20 cellular contexts compared by ENCODE assay signal in the genomic region with DNA sequence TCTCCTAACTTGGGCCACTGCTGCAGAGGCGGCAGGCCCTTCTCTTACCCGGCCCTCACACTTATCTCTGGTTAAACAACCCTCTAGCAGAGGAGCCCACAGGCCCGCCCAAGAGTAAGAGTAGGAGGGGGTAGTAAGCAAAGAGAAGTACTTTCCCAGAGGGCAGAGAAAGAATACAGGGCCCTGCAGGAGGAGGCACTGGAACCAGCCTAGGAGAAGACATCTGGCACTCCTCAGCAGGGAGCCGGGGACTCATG. TPM values are rescaled to one million over a fixed set of nuclear protein-coding genes. Genes with fewer than 3 reads are reported as not detected.
"Had no signal": no experiment of that assay in that cellular context is flagged by ENCODE, and none has a peak within 500 bp of the region (broad histone marks: within the 10 kb centered on the region; RNA-seq: fewer than 3 reads in every experiment).

No MANE protein-coding gene starts in this region.

- H3K27me3 ChIP-seq: body of pancreas, gastroesophageal sphincter, neutrophil had no signal

- H3K27ac ChIP-seq: body of pancreas, neutrophil, VCaP had no signal

- H3K9me3 ChIP-seq: body of pancreas, gastroesophageal sphincter, neutrophil had no signal

- DNase-seq: activated CD4-positive, alpha-beta T cell treated with anti-CD3 and anti-CD28 coated beads for 4 hours; activated CD4-positive, alpha-beta T cell treated with anti-CD3 and anti-CD28 coated beads, Interleukin-2, amount 50 U/mL, for 4 hours; activated effector memory CD4-positive, alpha-beta T cell treated with anti-CD3 and anti-CD28 coated beads, Interleukin-2, amount 50 U/mL, for 16 hours; body of pancreas; cortex of kidney; effector memory CD8-positive, alpha-beta T cell; stimulated activated CD4-positive, alpha-beta T cell treated with anti-CD3 and anti-CD28 coated beads, Interleukin-12 subunit alpha, Interleukin-12 subunit beta, amount 100 ng/mL, for 4 hours; stimulated activated CD4-positive, alpha-beta T cell treated with anti-CD3 and anti-CD28 coated beads, Interleukin-4, amount 100 ng/mL, for 1 hour; stimulated activated naive CD8-positive, alpha-beta T cell treated with anti-CD3 and anti-CD28 coated beads, Interleukin-15, Interleukin-2, amounts not matched to agents 100 U/mL and 50 U/mL, for 24 hours; T-cell had no signal

- ATAC-seq: body of pancreas; effector memory CD8-positive, alpha-beta T cell; sciatic nerve; stimulated activated naive CD8-positive, alpha-beta T cell treated with anti-CD3 and anti-CD28 coated beads, Interleukin-15, Interleukin-2, amounts not matched to agents 100 U/mL and 50 U/mL, for 24 hours; T-cell had no signal

- H3K4me3 ChIP-seq: body of pancreas, gastroesophageal sphincter, lung, skin epidermis had no signal

RNA-seq across cellular contexts. Expression of gene PI16, which starts 21.4 kb away (rescaled TPM):
- total RNA-seq: fibroblast of lung, kidney epithelial cell, osteocyte had no signal

RNA-seq across cellular contexts. Expression of gene FGD2, which starts 29.5 kb away (rescaled TPM):
- total RNA-seq: fibroblast of lung, fibroblast of villous mesenchyme, osteocyte had no signal
- polyA plus RNA-seq: fibroblast of lung had no signal
